Comparison of ENCODE assay signal across 8 cellular contexts in genomic region chr21:44487831-44488230, GRCh38. TPM values are rescaled to one million over a fixed set of nuclear protein-coding genes. Genes with fewer than 3 reads are reported as not detected.
A peak's percentile ranks its signal among the peaks of the same experiment; 100 is the strongest.
DNase-seq lines count a peak whose midpoint lies in the region; ATAC-seq, FAIRE-seq and TF ChIP-seq lines count a peak whose summit lies in the region.

No MANE protein-coding gene starts in this region.

- 15% methylated on average over 4 of the region's 4 CpGs for WGBS in GM12878 (ENCODE audit: insufficient coverage, insufficient replicate concordance, low lambda C conversion rate, missing lambda C conversion rate)
- 26 to 41% (median 33%) methylated on average over 4 of the region's 4 CpGs for WGBS in spleen, 5 donors

- CTCF ChIA-PET in GM10248 (lab: Yijun Ruan, JAX) = no interaction called here
- CTCF ChIA-PET in GM12878 (lab: Yijun Ruan, JAX) = interaction anchor here (0.9 to 1.0 kb wide), 2 partner anchors 13 to 14 kb away, joined by 3 read pairs; no protein-coding TSS in a partner anchor

- H3K36me3 ChIP-seq in OCI-LY1 (ENCODE audit: insufficient read depth, low read length) (no peaks in the 10 kb centered on the region; the same call in 1 of the 2 replicates), GM12878 (ENCODE audit: control insufficient read depth in 2 of 2, insufficient read depth in 2 of 2, low read length in 1 of 2) (no peaks in the 10 kb centered on the region), spleen (no peaks in the 10 kb centered on the region)

- RAD21 ChIA-PET in GM12878 (lab: Charles Lee; ENCODE audit: unreplicated experiment) = no interaction called here

- no peak overlapping the region for H3K9ac ChIP-seq in OCI-LY1 (ENCODE audit: low read length)
- H3K9ac ChIP-seq in GM12878 (ENCODE audit: control insufficient read depth, insufficient read depth, low read length) = no peak overlapping the region

- no peak for TF ChIP-seq RAD21 in GM12878 (IDR thresholded peaks at IDR 0.05; ENCODE audit: insufficient read depth, low read depth, low read length)

- no TSS peak for BruUV-seq in GM12878 (replicated peaks; lab: Mats Ljungman, UMichigan)

- H3K79me2 ChIP-seq in OCI-LY1 (ENCODE audit: insufficient read depth, low read length) (no peaks in the 10 kb centered on the region), GM12878 (ENCODE audit: control insufficient read depth, insufficient read depth, low read length) (no peaks in the 10 kb centered on the region)

- peak; percentile 15 for TF ChIP-seq CTCF in GM10248 (IDR thresholded peaks at IDR 0.05; ENCODE audit: control extremely low read depth, extremely low read depth, low read depth, missing control alignments)
- TF ChIP-seq CTCF in OCI-LY1 (IDR thresholded peaks at IDR 0.05; ENCODE audit: low read length) = peak; percentile 49
- peak; percentile 22 to 51 (median 41); a peak in 5 of 6 replicates for TF ChIP-seq CTCF in GM12878 (IDR thresholded peaks at IDR 0.05 in 2 of 3, conservative IDR thresholded peaks at IDR 0.05 in 1 of 3; ENCODE audit: control insufficient read depth in 2 of 3, extremely low read depth in 1 of 3, insufficient read depth in 1 of 3, low read depth in 3 of 3, low read length in 3 of 3)
- peak in 6 of 11 experiments; percentile 23 to 53 (median 38) for TF ChIP-seq CTCF in spleen (IDR thresholded peaks at IDR 0.05 in 8 of 11, conservative IDR thresholded peaks at IDR 0.05 in 3 of 11)

- SMC1A ChIA-PET in GM12878 (lab: Charles Lee; ENCODE audit: uncharacterized antibody, unreplicated experiment) = no interaction called here

- H3K9me2 ChIP-seq in OCI-LY1 (ENCODE audit: low read depth, low read length) = no peaks in the 10 kb centered on the region

- H2AFZ ChIP-seq in OCI-LY1 (ENCODE audit: low read length) (no peak overlapping the region), GM12878 (ENCODE audit: control insufficient read depth, low read depth, low read length) (no peak overlapping the region)

- no peak overlapping the region for H3K4me2 ChIP-seq in OCI-LY1 (ENCODE audit: low read length)
- no peak overlapping the region for H3K4me2 ChIP-seq in GM12878 (ENCODE audit: control insufficient read depth, insufficient read depth)

- intact Hi-C loops in GM12878 (cut with micrococcal nuclease; ENCODE audit: unreplicated experiment) = no loop called here
- intact Hi-C loops in spleen (cut with DNase I; ENCODE audit: low total_unique reads) = no loop called here
- intact Hi-C loops in left colon (cut with DNase I, micrococcal nuclease) = loop anchor here in 1 of 2 donors (10.0 kb wide), 1 partner anchor 143 kb away; no protein-coding TSS in a partner anchor

- H3K4me1 ChIP-seq in OCI-LY1 (ENCODE audit: insufficient read depth, low read length, severe bottlenecking) (no peaks in the 10 kb centered on the region), GM12878 (ENCODE audit: control insufficient read depth, insufficient read depth, low read length) (no peaks in the 10 kb centered on the region), spleen (no peaks in the 10 kb centered on the region)

- in situ Hi-C loops in GM12878 (cut with MboI) = no loop called here

- no peak overlapping the region for H3K4me3 ChIP-seq in OCI-LY1 (ENCODE audit: low read depth, low read length, poor library complexity, severe bottlenecking)
- H3K4me3 ChIP-seq in GM12878 = no peak overlapping the region
- no peak overlapping the region for H3K4me3 ChIP-seq in spleen

- POLR2A ChIA-PET in GM10248 (lab: Yijun Ruan, JAX) (no interaction called here), GM12878 (lab: Charles Lee) (no interaction called here)

- TF ChIP-seq EP300 in GM12878 (IDR thresholded peaks at IDR 0.05; ENCODE audit: borderline replicate concordance in 1 of 2, control insufficient read depth in 1 of 2, low read depth in 2 of 2, low read length in 2 of 2) = no peak

- H3K27me3 ChIP-seq in OCI-LY1 (ENCODE audit: insufficient read depth, low read length) = peaks cover 10% of the 10 kb centered on the region; the same call in 1 of the 2 replicates
- H3K27me3 ChIP-seq in GM12878 (replicated peaks in 1 of 2; ENCODE audit: control insufficient read depth in 2 of 2, insufficient read depth in 2 of 2, low read length in 1 of 2) = no peaks in the 10 kb centered on the region
- peaks cover 0 to 13% (median 0%) of the 10 kb centered on the region in 7 donors for H3K27me3 ChIP-seq in spleen (replicated peaks in 1 of 7)

- H4K20me1 ChIP-seq in OCI-LY1 (ENCODE audit: insufficient read depth, low read length) (no peaks in the 10 kb centered on the region), GM12878 (ENCODE audit: control insufficient read depth, insufficient read depth) (no peaks in the 10 kb centered on the region)

- no peak for ATAC-seq in GM12878
- no peak for ATAC-seq in left colon

- DNase-seq in GM10248 (ENCODE audit: extremely low spot score) (no peak), GM12878 (ENCODE audit: low read depth, low spot score) (no peak), spleen (peak; percentile 58), left colon (no peak), 8988T (no peak), NOMO-1 treated with DMSO at 0.1 percent for 48 hours (lab: John Stamatoyannopoulos, UW; ENCODE audit: unreplicated experiment) (no peak), C1 segment of cervical spinal cord (lab: John Stamatoyannopoulos, UW) (no peak)

- H3K9me3 ChIP-seq in OCI-LY1 (ENCODE audit: low read length) (0 out of 2 replicates have a peak, but pooled peaks cover 3% of the 10 kb centered on the region), GM12878 (replicated peaks; ENCODE audit: control insufficient read depth, insufficient read depth, low read length) (peaks cover 8% of the 10 kb centered on the region; the same call in 2 of the 3 replicates), spleen (peaks cover 0 to 22% (median 14%) of the 10 kb centered on the region in 8 donors)

- H3F3A ChIP-seq in OCI-LY1 (ENCODE audit: insufficient read depth, low read length) = no peaks in the 10 kb centered on the region

- H3K27ac ChIP-seq in OCI-LY1 (ENCODE audit: low read depth, low read length, poor library complexity, severe bottlenecking) (no peak overlapping the region), GM12878 (ENCODE audit: control insufficient read depth, insufficient read depth) (no peak overlapping the region), spleen (no peak overlapping the region)

- TF ChIP-seq POLR2A in GM12878 (IDR thresholded peaks at IDR 0.05; ENCODE audit: low read depth, low read length) (no peak), spleen (IDR thresholded peaks at IDR 0.05) (no peak)

- FAIRE-seq in GM12878 (lab: Jason Lieb, UNC) = no peak

TF ChIP-seq in GM12878, 131 proteins besides CTCF, POLR2A, EP300 and RAD21 (continues in another document):
- TF ChIP-seq CREM (IDR thresholded peaks at IDR 0.05; ENCODE audit: low read depth) (no peak), POU2F2 (IDR thresholded peaks at IDR 0.05; ENCODE audit: borderline replicate concordance, low read depth, low read length) (no peak)

RNA-seq across cellular contexts. Expression of gene LRRC3, which starts 32.5 kb away (rescaled TPM):
- not detected in 2 replicates for total RNA-seq in GM12878 (2013; cell fraction: nucleolus; rRNA removed)
- total RNA-seq in GM12878 (2014; rRNA removed) (0.06 and 0.11 TPM in 2 replicates), GM12878 (2014; rRNA removed; fragmentation: Illumina TruSeq; extraction: Trizol) (0.04 and 0.05 TPM in 2 replicates), GM12878 (2021) (0.21 and 0.31 TPM in 2 replicates), spleen (1 to 10 TPM; 1.3 to 4.9 (median 3.4) TPM), left colon (1 to 10 TPM; 2.5 to 3.5 TPM)
- polyA plus RNA-seq in GM12878 (2011; ENCODE audit: low read depth) = 0.12 TPM
- polyA plus RNA-seq in GM12878 (2011; rRNA removed) (not detected in 2 replicates), GM12878 (2014; fragmentation: Illumina TruSeq; extraction: Trizol) (0.08 and 0.12 TPM in 2 replicates), GM12878 (2014; fragmentation: Nextera tagmentation; extraction: Ambion mirVana) (under 1 TPM; 0.02 to 0.03 TPM), GM12878 (2014; rRNA removed) (0.12 and 0.13 TPM in 2 replicates), GM12878 (2016; fragmentation: Nextera tagmentation; extraction: Ambion mirVana) (under 1 TPM; 0.09 to 0.15 TPM), spleen (under 1 TPM; 0.24 to 0.86 (median 0.26) TPM)
- polyA plus RNA-seq in GM12878 (2011; cell fraction: cytosol; rRNA removed) = not detected in 2 replicates
- polyA plus RNA-seq in GM12878 (2011; cell fraction: nucleus; rRNA removed) = not detected in 2 replicates
- 0.35 and 0.37 TPM in 2 replicates for polyA plus RNA-seq in GM12878 (2012)
- polyA minus RNA-seq in GM12878 (2011; rRNA and poly(A)+ RNA removed) = not detected in 2 replicates
- not detected in 2 replicates for polyA minus RNA-seq in GM12878 (2011; cell fraction: cytosol; rRNA and poly(A)+ RNA removed)
- not detected in 2 replicates for polyA minus RNA-seq in GM12878 (2011; cell fraction: nucleus; rRNA and poly(A)+ RNA removed)

RNA-seq across cellular contexts. Expression of gene KRTAP10-1, which starts 52.2 kb away (rescaled TPM):
- not detected in 2 replicates for total RNA-seq in GM12878 (2013; cell fraction: nucleolus; rRNA removed)
- total RNA-seq in GM12878 (2014; rRNA removed) = not detected in 2 replicates
- not detected in 2 replicates for total RNA-seq in GM12878 (2014; rRNA removed; fragmentation: Illumina TruSeq; extraction: Trizol)
- not detected in 2 replicates for total RNA-seq in GM12878 (2021)
- not detected for polyA plus RNA-seq in GM12878 (2011; ENCODE audit: low read depth)
- polyA plus RNA-seq in GM12878 (2011; rRNA removed) = not detected in 2 replicates
- polyA plus RNA-seq in GM12878 (2011; cell fraction: cytosol; rRNA removed) = not detected in 2 replicates
- polyA plus RNA-seq in GM12878 (2011; cell fraction: nucleus; rRNA removed) = not detected in 2 replicates
- not detected in 2 replicates for polyA plus RNA-seq in GM12878 (2012)
- polyA plus RNA-seq in GM12878 (2014; fragmentation: Illumina TruSeq; extraction: Trizol) = not detected in 2 replicates
- not detected for polyA plus RNA-seq in GM12878 (2014; fragmentation: Nextera tagmentation; extraction: Ambion mirVana)
- polyA plus RNA-seq in GM12878 (2014; rRNA removed) = not detected in 2 replicates
- polyA plus RNA-seq in GM12878 (2016; fragmentation: Nextera tagmentation; extraction: Ambion mirVana) = not detected
- polyA minus RNA-seq in GM12878 (2011; rRNA and poly(A)+ RNA removed) = not detected in 2 replicates
- polyA minus RNA-seq in GM12878 (2011; cell fraction: cytosol; rRNA and poly(A)+ RNA removed) = not detected in 2 replicates
- polyA minus RNA-seq in GM12878 (2011; cell fraction: nucleus; rRNA and poly(A)+ RNA removed) = not detected in 2 replicates
- total RNA-seq in spleen = not detected
- polyA plus RNA-seq in spleen = not detected
- total RNA-seq in left colon = not detected
